In the genomic region with DNA sequence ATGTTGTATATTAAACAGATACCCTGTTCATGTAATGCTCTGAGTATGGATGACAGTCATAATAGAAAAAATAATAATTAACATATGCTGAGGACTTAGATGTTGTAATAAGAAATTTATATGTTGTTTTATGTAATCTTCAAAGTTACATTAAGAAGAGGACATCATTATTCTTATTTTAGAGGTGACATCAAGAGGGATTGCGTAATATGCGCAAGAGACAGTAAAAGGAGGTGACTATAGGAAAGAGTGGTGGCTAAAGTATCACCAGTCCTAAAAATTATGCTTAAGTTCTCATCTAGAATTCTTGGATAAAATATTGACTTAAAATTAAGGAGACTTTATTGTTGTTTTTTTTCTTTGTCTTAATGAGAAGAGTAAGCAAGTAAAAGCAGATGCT, we compare ENCODE assay signal across 1 cellular context.
TF ChIP-seq lines count a peak whose summit lies in the region.

No MANE protein-coding gene starts in this region.

TF ChIP-seq in HepG2, 621 proteins besides CTCF, POLR2A, EP300 and RAD21 (continued from another document):
- TF ChIP-seq, protein P1, sequence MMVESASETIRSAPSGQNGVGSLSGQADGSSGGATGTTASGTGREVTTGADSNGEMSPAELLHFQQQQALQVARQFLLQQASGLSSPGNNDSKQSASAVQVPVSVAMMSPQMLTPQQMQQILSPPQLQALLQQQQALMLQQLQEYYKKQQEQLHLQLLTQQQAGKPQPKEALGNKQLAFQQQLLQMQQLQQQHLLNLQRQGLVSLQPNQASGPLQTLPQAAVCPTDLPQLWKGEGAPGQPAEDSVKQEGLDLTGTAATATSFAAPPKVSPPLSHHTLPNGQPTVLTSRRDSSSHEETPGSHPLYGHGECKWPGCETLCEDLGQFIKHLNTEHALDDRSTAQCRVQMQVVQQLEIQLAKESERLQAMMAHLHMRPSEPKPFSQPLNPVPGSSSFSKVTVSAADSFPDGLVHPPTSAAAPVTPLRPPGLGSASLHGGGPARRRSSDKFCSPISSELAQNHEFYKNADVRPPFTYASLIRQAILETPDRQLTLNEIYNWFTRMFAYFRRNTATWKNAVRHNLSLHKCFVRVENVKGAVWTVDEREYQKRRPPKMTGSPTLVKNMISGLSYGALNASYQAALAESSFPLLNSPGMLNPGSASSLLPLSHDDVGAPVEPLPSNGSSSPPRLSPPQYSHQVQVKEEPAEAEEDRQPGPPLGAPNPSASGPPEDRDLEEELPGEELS (CRISPR knock-in tag; IDR thresholded peaks at IDR 0.05) = no peak
- TF ChIP-seq CEBPB (IDR thresholded peaks at IDR 0.05; ENCODE audit: borderline replicate concordance, low read depth, low read length) (peak; percentile 85), NFIC (IDR thresholded peaks at IDR 0.05; ENCODE audit: low read length) (no peak)
